Comparison of ENCODE assay signal across 2 cellular contexts in genomic region chr1:171295821-171296220, GRCh38.
TF ChIP-seq lines count a peak whose summit lies in the region.

No MANE protein-coding gene starts in this region.

TF ChIP-seq in GM23338, 12 proteins besides CTCF, POLR2A, EP300 and RAD21:
- no peak for TF ChIP-seq ZNF462 (CRISPR knock-in tag; IDR thresholded peaks at IDR 0.05)
- no peak for TF ChIP-seq CREB1 (CRISPR knock-in tag; IDR thresholded peaks at IDR 0.05; ENCODE audit: low read depth)

TF ChIP-seq in H1, 55 proteins besides CTCF, POLR2A, EP300 and RAD21:
- TF ChIP-seq JUND (IDR thresholded peaks at IDR 0.05; ENCODE audit: low read length) (no peak), NANOG (IDR thresholded peaks at IDR 0.05; ENCODE audit: insufficient read depth, low read depth, low read length, poor library complexity, severe bottlenecking) (no peak), SIRT6 (IDR thresholded peaks at IDR 0.05; ENCODE audit: low read length) (no peak), CBX8 (IDR thresholded peaks at IDR 0.05; ENCODE audit: borderline replicate concordance, low read depth, low read length) (no peak), KDM4A (IDR thresholded peaks at IDR 0.05; ENCODE audit: low read depth, low read length, severe bottlenecking) (no peak), PHF8 (conservative IDR thresholded peaks at IDR 0.05; ENCODE audit: low read depth, low read length) (no peak), CREB1 (IDR thresholded peaks at IDR 0.05) (no peak), E2F6 (IDR thresholded peaks at IDR 0.05) (no peak), RNF2 (IDR thresholded peaks at IDR 0.05; ENCODE audit: borderline replicate concordance, low read depth, low read length, missing control alignments, poor library complexity, severe bottlenecking) (no peak), SIX5 (IDR thresholded peaks at IDR 0.05; ENCODE audit: low read depth, low read length) (no peak), TAF1 (IDR thresholded peaks at IDR 0.05; ENCODE audit: low read depth, low read length) (no peak), CHD1 (IDR thresholded peaks at IDR 0.05; ENCODE audit: low read depth, low read length) (no peak), SP1 (IDR thresholded peaks at IDR 0.05; ENCODE audit: low read depth, low read length) (no peak), MAFK (IDR thresholded peaks at IDR 0.05; ENCODE audit: low read depth, low read length) (no peak), POU5F1 (IDR thresholded peaks at IDR 0.05; ENCODE audit: low read depth, low read length) (no peak)
